8 cellular contexts compared by ENCODE assay signal in the genomic region with DNA sequence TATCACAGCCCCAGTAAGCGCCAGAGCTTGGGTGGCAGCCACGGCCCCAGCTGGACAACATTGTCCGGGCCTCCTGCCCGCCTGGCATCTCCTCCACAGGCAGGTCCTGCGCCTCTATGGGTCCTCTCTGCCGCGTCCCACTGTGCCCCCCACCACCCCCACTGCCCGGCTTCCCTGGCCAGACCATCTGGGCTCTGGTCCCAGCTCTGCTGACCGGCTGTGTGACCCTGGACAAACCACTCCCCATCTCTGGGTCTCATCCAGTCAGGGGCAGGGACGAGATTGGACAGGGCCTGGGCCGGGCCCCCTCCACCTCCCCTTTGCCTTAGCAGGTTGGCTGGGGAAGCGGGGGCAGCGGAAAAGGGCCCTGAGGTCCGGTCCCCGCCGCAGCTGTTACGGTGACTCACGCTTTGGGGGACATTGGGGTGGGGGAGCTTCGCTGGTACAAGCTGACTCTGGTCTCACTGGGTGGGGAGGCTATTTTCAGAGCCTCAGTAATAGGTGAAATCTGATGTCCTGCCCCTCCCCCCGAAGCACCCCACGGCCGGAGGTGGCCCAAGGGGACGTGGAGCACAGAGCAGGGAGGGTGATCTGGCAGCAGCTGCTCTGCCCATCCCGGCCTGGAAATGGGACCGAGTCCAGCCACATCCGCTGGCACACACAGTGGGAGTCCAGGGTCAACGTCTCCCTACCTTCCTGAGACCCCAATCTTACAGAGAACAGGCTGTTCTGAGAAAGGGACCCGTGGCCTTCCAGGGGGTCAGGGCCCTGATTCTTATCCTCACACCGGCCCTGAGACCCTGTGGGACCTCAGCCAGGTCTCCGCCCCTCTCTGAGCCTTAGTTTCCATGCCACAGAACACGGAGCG. TPM values are rescaled to one million over a fixed set of nuclear protein-coding genes. Genes with fewer than 3 reads are reported as not detected.
DNase-seq lines count a peak whose midpoint lies in the region; TF ChIP-seq lines count a peak whose summit lies in the region.

No MANE protein-coding gene starts in this region.

- peak overlapping the region; percentile 14 for H3K4me3 ChIP-seq in epithelial cell of proximal tubule (ENCODE audit: low read depth, low read length)

- peak; percentile 65 for DNase-seq in NCI-H2196 treated with DMSO at 0.1 percent for 48 hours (lab: John Stamatoyannopoulos, UW; ENCODE audit: unreplicated experiment)
- no peak for DNase-seq in epithelial cell of proximal tubule (ENCODE audit: low read depth)
- DNase-seq in lung microvascular endothelial cell (ENCODE audit: low read depth in 2 of 2) = peak; percentile 74 to 78
- no peak for DNase-seq in stimulated activated naive CD4-positive, alpha-beta T cell treated with Interleukin-2 at 50 U/mL for 16 hours (lab: John Stamatoyannopoulos, UW)
- DNase-seq in NCI-H2227 treated with DMSO at 0.1 percent for 48 hours (lab: John Stamatoyannopoulos, UW) = no peak
- no peak for DNase-seq in DMS153 (lab: John Stamatoyannopoulos, UW)
- DNase-seq in T1000 (lab: John Stamatoyannopoulos, UW) = no peak

- no peak for TF ChIP-seq CTCF in epithelial cell of proximal tubule (conservative IDR thresholded peaks at IDR 0.05; ENCODE audit: low read depth, low read length)

- peak overlapping the region; percentile 94 for H3K27ac ChIP-seq in temporal lobe (ENCODE audit: low read depth, low read length)

RNA-seq across cellular contexts. Expression of gene NFIC, which starts 9.1 kb away (rescaled TPM):
- total RNA-seq in epithelial cell of proximal tubule (16.8 and 31.2 TPM in 2 replicates), lung microvascular endothelial cell (9.4 and 11.7 TPM in 2 replicates), temporal lobe (7.1 TPM)

Comparison
In these comparisons a context has a peak if more than half of its experiments do, and no peak if none do; other contexts are left out.
1. DNase-seq: peak in NCI-H2196 treated with DMSO at 0.1 percent for 48 hours (single experiment) and lung microvascular endothelial cell (2 of 2); none in epithelial cell of proximal tubule (single experiment), stimulated activated naive CD4-positive, alpha-beta T cell treated with Interleukin-2 at 50 U/mL for 16 hours (single experiment), NCI-H2227 treated with DMSO at 0.1 percent for 48 hours (single experiment), DMS153 (single experiment) and T1000 (single experiment).